Comparison of ENCODE assay signal across 26 cellular contexts in genomic region chr17:71917715-71918114, GRCh38.
"Had no signal": no experiment of that assay in that cellular context is flagged by ENCODE, and none has a peak within 500 bp of the region (broad histone marks: within the 10 kb centered on the region; RNA-seq: fewer than 3 reads in every experiment).

No MANE protein-coding gene starts in this region.

- H3K27ac ChIP-seq: left ventricle myocardium inferior, ovary, skin epidermis, suprapubic skin, thoracic aorta, tibial artery, upper lobe of right lung had no signal

- H3K36me3 ChIP-seq: left ventricle myocardium inferior, ovary, suprapubic skin, thoracic aorta, tibial artery, upper lobe of right lung had no signal

- ATAC-seq: mucosa of descending colon; naive thymus-derived CD4-positive, alpha-beta T cell; natural killer cell treated with Interleukin-12 subunit alpha and Interleukin-12 subunit beta and Interleukin-15 and Interleukin-18, amount 100 ng/mL, for 72 hours; right cardiac atrium; sciatic nerve; stimulated activated effector memory CD8-positive, alpha-beta T cell treated with anti-CD3 and anti-CD28 coated beads, Interleukin-12 subunit alpha, Interleukin-12 subunit beta, amount 100 ng/mL, for 72 hours; upper lobe of right lung had no signal

- H3K9me3 ChIP-seq: left ventricle myocardium inferior, mucosa of descending colon, ovary, suprapubic skin, thoracic aorta, tibial artery, upper lobe of right lung had no signal

- H3K4me3 ChIP-seq: left ventricle myocardium inferior, lung, mucosa of descending colon, ovary, skin epidermis, suprapubic skin, thoracic aorta, tibial artery, upper lobe of right lung had no signal

- H3K36me3 Mint-ChIP-seq: immature natural killer cell; memory B cell; naive thymus-derived CD4-positive, alpha-beta T cell; natural killer cell treated with Interleukin-12 subunit alpha and Interleukin-12 subunit beta and Interleukin-15 and Interleukin-18, amount 100 ng/mL, for 72 hours; stimulated activated effector memory CD8-positive, alpha-beta T cell treated with anti-CD3 and anti-CD28 coated beads, Interleukin-12 subunit alpha, Interleukin-12 subunit beta, amount 100 ng/mL, for 72 hours had no signal

- H3K4me3 Mint-ChIP-seq: immature natural killer cell; memory B cell; naive thymus-derived CD4-positive, alpha-beta T cell; natural killer cell treated with Interleukin-12 subunit alpha and Interleukin-12 subunit beta and Interleukin-15 and Interleukin-18, amount 100 ng/mL, for 72 hours; stimulated activated effector memory CD8-positive, alpha-beta T cell treated with anti-CD3 and anti-CD28 coated beads, Interleukin-12 subunit alpha, Interleukin-12 subunit beta, amount 100 ng/mL, for 72 hours; stimulated activated naive CD8-positive, alpha-beta T cell treated with anti-CD3 and anti-CD28 coated beads, Interleukin-15, Interleukin-2, amounts not matched to agents 100 ng/mL and 50 ng/mL, for 24 hours had no signal

- H3K4me1 ChIP-seq: left ventricle myocardium inferior, suprapubic skin, upper lobe of right lung had no signal

- H3K27me3 ChIP-seq: ovary, suprapubic skin, tibial artery, upper lobe of right lung had no signal

- DNase-seq: hypothalamus; immature natural killer cell; left ventricle myocardium inferior; midbrain; mucosa of descending colon; naive thymus-derived CD4-positive, alpha-beta T cell; ovary; right cardiac atrium; stimulated activated CD4-positive, alpha-beta T cell treated with anti-CD3 and anti-CD28 coated beads, Interleukin-12 subunit alpha, Interleukin-12 subunit beta, amount 100 ng/mL, for 4 hours; stimulated activated CD4-positive, alpha-beta T cell treated with anti-CD3 and anti-CD28 coated beads, Interleukin-15, amount 100 ng/mL, for 24 hours; stimulated activated CD4-positive, alpha-beta T cell treated with anti-CD3 and anti-CD28 coated beads, Interleukin-4, amount 100 ng/mL, for 24 hours; stimulated activated naive CD4-positive, alpha-beta T cell; tibial artery; trophoblast cell; upper lobe of right lung had no signal

- H3K27me3 Mint-ChIP-seq: memory B cell; natural killer cell treated with Interleukin-12 subunit alpha and Interleukin-12 subunit beta and Interleukin-15 and Interleukin-18, amount 100 ng/mL, for 72 hours; progenitor cell of endocrine pancreas; stimulated activated naive CD8-positive, alpha-beta T cell treated with anti-CD3 and anti-CD28 coated beads, Interleukin-15, Interleukin-2, amounts not matched to agents 100 ng/mL and 50 ng/mL, for 24 hours had no signal

- H3K4me1 Mint-ChIP-seq: memory B cell; stimulated activated effector memory CD8-positive, alpha-beta T cell treated with anti-CD3 and anti-CD28 coated beads, Interleukin-12 subunit alpha, Interleukin-12 subunit beta, amount 100 ng/mL, for 72 hours had no signal

- H3K27ac Mint-ChIP-seq: immature natural killer cell; memory B cell; naive thymus-derived CD4-positive, alpha-beta T cell; natural killer cell treated with Interleukin-12 subunit alpha and Interleukin-12 subunit beta and Interleukin-15 and Interleukin-18, amount 100 ng/mL, for 72 hours; progenitor cell of endocrine pancreas; stimulated activated effector memory CD8-positive, alpha-beta T cell treated with anti-CD3 and anti-CD28 coated beads, Interleukin-12 subunit alpha, Interleukin-12 subunit beta, amount 100 ng/mL, for 72 hours; stimulated activated naive CD8-positive, alpha-beta T cell treated with anti-CD3 and anti-CD28 coated beads, Interleukin-15, Interleukin-2, amounts not matched to agents 100 ng/mL and 50 ng/mL, for 24 hours had no signal

- FAIRE-seq: islet of Langerhans had no signal
